Comparison of ENCODE assay signal across 1 cellular context in the genomic region with DNA sequence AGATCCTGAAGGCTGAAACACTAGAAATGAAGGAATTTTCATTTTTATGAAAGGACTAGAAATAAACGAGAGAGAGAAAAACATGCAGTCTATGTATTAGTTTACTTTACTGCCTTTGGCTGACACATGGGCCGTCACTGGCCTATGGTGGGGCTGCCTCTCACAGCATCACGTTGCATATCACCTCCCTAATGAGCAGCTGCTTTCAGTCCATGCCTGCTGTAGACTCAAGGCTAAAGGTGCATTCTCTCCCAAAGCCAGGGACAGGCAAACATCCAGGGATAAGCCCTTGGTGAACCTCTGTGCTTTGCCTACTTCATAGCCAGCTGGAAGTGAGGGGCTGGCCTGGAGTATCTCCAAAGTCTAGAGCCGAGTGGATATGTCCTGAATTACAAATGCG.
TF ChIP-seq lines count a peak whose summit lies in the region.

No MANE protein-coding gene starts in this region.

TF ChIP-seq in GM23338, 12 proteins besides CTCF, POLR2A, EP300 and RAD21 (continued from another document):
- TF ChIP-seq, protein P1, sequence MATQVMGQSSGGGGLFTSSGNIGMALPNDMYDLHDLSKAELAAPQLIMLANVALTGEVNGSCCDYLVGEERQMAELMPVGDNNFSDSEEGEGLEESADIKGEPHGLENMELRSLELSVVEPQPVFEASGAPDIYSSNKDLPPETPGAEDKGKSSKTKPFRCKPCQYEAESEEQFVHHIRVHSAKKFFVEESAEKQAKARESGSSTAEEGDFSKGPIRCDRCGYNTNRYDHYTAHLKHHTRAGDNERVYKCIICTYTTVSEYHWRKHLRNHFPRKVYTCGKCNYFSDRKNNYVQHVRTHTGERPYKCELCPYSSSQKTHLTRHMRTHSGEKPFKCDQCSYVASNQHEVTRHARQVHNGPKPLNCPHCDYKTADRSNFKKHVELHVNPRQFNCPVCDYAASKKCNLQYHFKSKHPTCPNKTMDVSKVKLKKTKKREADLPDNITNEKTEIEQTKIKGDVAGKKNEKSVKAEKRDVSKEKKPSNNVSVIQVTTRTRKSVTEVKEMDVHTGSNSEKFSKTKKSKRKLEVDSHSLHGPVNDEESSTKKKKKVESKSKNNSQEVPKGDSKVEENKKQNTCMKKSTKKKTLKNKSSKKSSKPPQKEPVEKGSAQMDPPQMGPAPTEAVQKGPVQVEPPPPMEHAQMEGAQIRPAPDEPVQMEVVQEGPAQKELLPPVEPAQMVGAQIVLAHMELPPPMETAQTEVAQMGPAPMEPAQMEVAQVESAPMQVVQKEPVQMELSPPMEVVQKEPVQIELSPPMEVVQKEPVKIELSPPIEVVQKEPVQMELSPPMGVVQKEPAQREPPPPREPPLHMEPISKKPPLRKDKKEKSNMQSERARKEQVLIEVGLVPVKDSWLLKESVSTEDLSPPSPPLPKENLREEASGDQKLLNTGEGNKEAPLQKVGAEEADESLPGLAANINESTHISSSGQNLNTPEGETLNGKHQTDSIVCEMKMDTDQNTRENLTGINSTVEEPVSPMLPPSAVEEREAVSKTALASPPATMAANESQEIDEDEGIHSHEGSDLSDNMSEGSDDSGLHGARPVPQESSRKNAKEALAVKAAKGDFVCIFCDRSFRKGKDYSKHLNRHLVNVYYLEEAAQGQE (IDR thresholded peaks at IDR 0.05; ENCODE audit: unreplicated experiment) = no peak
- TF ChIP-seq CREB1 (CRISPR knock-in tag; IDR thresholded peaks at IDR 0.05; ENCODE audit: low read depth) (no peak), POLR2AphosphoS5 (IDR thresholded peaks at IDR 0.05; ENCODE audit: low read depth) (no peak), ZNF114 (CRISPR knock-in tag; IDR thresholded peaks at IDR 0.05) (no peak), EZH2 (IDR thresholded peaks at IDR 0.05; ENCODE audit: low read depth, unreplicated experiment) (no peak), EZH2phosphoT487 (IDR thresholded peaks at IDR 0.05; ENCODE audit: unreplicated experiment) (no peak), JUNB (IDR thresholded peaks at IDR 0.05; ENCODE audit: unreplicated experiment) (no peak)
- TF ChIP-seq, protein P2, sequence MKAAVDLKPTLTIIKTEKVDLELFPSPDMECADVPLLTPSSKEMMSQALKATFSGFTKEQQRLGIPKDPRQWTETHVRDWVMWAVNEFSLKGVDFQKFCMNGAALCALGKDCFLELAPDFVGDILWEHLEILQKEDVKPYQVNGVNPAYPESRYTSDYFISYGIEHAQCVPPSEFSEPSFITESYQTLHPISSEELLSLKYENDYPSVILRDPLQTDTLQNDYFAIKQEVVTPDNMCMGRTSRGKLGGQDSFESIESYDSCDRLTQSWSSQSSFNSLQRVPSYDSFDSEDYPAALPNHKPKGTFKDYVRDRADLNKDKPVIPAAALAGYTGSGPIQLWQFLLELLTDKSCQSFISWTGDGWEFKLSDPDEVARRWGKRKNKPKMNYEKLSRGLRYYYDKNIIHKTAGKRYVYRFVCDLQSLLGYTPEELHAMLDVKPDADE (IDR thresholded peaks at IDR 0.05) = no peak
